Comparison of ENCODE assay signal across 29 cellular contexts in the genomic region with DNA sequence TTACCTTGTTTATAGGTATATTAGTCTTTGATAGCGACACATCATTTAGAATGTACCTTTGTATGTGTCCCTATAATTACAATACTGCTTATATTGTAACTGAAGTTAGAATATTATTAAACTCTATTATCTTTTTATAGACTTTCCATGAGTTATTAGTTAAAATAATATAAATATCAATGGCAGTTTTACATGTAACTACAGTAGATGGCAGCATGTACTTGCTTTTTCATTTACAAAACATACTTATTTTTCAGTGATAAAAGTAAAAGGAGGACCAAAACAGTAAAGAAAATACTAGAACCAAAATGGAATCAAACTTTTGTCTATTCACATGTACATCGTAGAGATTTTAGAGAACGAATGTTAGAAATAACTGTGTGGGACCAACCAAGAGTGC.
DNase-seq lines count a peak whose midpoint lies in the region; ATAC-seq and TF ChIP-seq lines count a peak whose summit lies in the region.
"Had no signal": no experiment of that assay in that cellular context is flagged by ENCODE, and none has a peak within 500 bp of the region (broad histone marks: within the 10 kb centered on the region; RNA-seq: fewer than 3 reads in every experiment).

No MANE protein-coding gene starts in this region.

- ATAC-seq in RWPE2 (ENCODE audit: low read depth) (no peak), GM18868 (IDR thresholded peaks at IDR 0.05; ENCODE audit: unreplicated experiment) (no peak), HG02588 (IDR thresholded peaks at IDR 0.05; ENCODE audit: unreplicated experiment) (no peak), gastroesophageal sphincter (no peak)
- ATAC-seq: activated CD4-positive, CD25-positive, alpha-beta regulatory T cell treated with anti-CD3 and anti-CD28 coated beads, Interleukin-2, amount 50 U/mL, for 24 hours; activated CD8-positive, alpha-beta memory T cell treated with anti-CD3 and anti-CD28 coated beads, Interleukin-2, amount 10 ng/mL, durations not matched to agents 7 days and 5 days; body of pancreas; left ventricle myocardium superior; right cardiac atrium; stimulated activated naive CD8-positive, alpha-beta T cell treated with anti-CD3 and anti-CD28 coated beads, Interleukin-15, amount 100 ng/mL, for 72 hours; T-helper 17 cell had no signal

- no peak overlapping the region for H3K4me2 ChIP-seq in GM23248 (ENCODE audit: unreplicated experiment)

- H3K9ac ChIP-seq in GM23248: no peak overlapping the region

- peak; percentile 2 for DNase-seq in ACHN
- DNase-seq in GM23248: peak; percentile 23
- no peak for DNase-seq in RWPE2 (ENCODE audit: low spot score)
- DNase-seq in fibroblast of the aortic adventitia (ENCODE audit: low read depth): peak; percentile 10
- DNase-seq in Peyer's patch: no peak
- DNase-seq: activated CD4-positive, alpha-beta T cell treated with anti-CD3 and anti-CD28 coated beads, Interleukin-2, amount 50 U/mL, for 4 hours; activated CD8-positive, alpha-beta memory T cell treated with anti-CD3 and anti-CD28 coated beads, Interleukin-2, amount 10 ng/mL, durations not matched to agents 7 days and 5 days; activated gamma-delta T cell treated with Interleukin-2 at 50 U/mL for 16 hours; activated T-cell treated with anti-CD3 and anti-CD28 coated beads, Interleukin-2, amount 50 U/mL, for 48 hours; BE2C; body of pancreas; CD8-positive, alpha-beta memory T cell; cerebellar nuclear complex; glutamatergic neuron; Kasumi-1; left ventricle myocardium superior; mesendoderm; NCI-H82; right cardiac atrium; stimulated activated CD8-positive, alpha-beta memory T cell treated with anti-CD3 and anti-CD28 coated beads, Interleukin-4, amount 100 ng/mL, for 48 hours; stimulated activated naive CD8-positive, alpha-beta T cell treated with anti-CD3 and anti-CD28 coated beads, Interleukin-15, amount 100 ng/mL, for 72 hours; T-helper 17 cell; uterus had no signal

- no peaks in the 10 kb centered on the region for H3K79me2 ChIP-seq in GM23248 (ENCODE audit: insufficient read depth)

- H3K4me1 ChIP-seq in GM23248 (ENCODE audit: insufficient read depth) (no peaks in the 10 kb centered on the region), RWPE2 (ENCODE audit: insufficient read depth, poor library complexity, severe bottlenecking) (no peaks in the 10 kb centered on the region), Peyer's patch (no peaks in the 10 kb centered on the region), gastroesophageal sphincter (no peaks in the 10 kb centered on the region)
- H3K4me1 ChIP-seq: BE2C, body of pancreas, uterus had no signal

- TF ChIP-seq CTCF in RWPE2 (IDR thresholded peaks at IDR 0.05; ENCODE audit: poor library complexity, severe bottlenecking): peak; percentile 19
- TF ChIP-seq CTCF in fibroblast of the aortic adventitia (IDR thresholded peaks at IDR 0.05; ENCODE audit: insufficient read depth, low read length): no peak
- no peak for TF ChIP-seq CTCF in Peyer's patch (IDR thresholded peaks at IDR 0.05)
- no peak for TF ChIP-seq CTCF in gastroesophageal sphincter (IDR thresholded peaks at IDR 0.05)

- no peak for TF ChIP-seq EP300 in gastroesophageal sphincter (IDR thresholded peaks at IDR 0.05)

- in situ Hi-C loops in ACHN (cut with HindIII; ENCODE audit: low pct_ligation_motif_present, low pct_unique_long_range_greater_than_20kb, low sequenced_read_pairs) (no loop called here), GM23248 (cut with MboI) (loop anchor here (25.0 kb wide), 1 partner anchor 337 kb away; no protein-coding TSS in a partner anchor)

- no peaks in the 10 kb centered on the region for H4K20me1 ChIP-seq in GM23248 (ENCODE audit: insufficient read depth)

- H3K36me3 ChIP-seq in GM23248 (ENCODE audit: low read depth) (no peaks in the 10 kb centered on the region), RWPE2 (ENCODE audit: low read depth) (no peaks in the 10 kb centered on the region), Peyer's patch (no peaks in the 10 kb centered on the region), gastroesophageal sphincter (no peaks in the 10 kb centered on the region)
- H3K36me3 ChIP-seq: BE2C, thoracic aorta, uterus had no signal

- no peaks in the 10 kb centered on the region for H3K9me2 ChIP-seq in GM23248 (ENCODE audit: insufficient read depth)

- 70 to 72% methylated on average over 3 of the region's 3 CpGs for WGBS in GM23248 (ENCODE audit: low coverage in 1 of 2, low lambda C conversion rate in 2 of 2, missing lambda C conversion rate in 2 of 2), 2 experiments
- WGBS in gastroesophageal sphincter (ENCODE audit: low coverage in 1 of 2), 2 donors: 84 to 93% methylated on average over 3 of the region's 3 CpGs

- H2AFZ ChIP-seq in GM23248: no peak overlapping the region

- no peaks in the 10 kb centered on the region for H3F3A ChIP-seq in GM23248 (ENCODE audit: insufficient read depth)

- H3K27ac ChIP-seq in GM23248: no peak overlapping the region
- no peak overlapping the region for H3K27ac ChIP-seq in RWPE2 (ENCODE audit: poor library complexity, severe bottlenecking)
- no peak overlapping the region for H3K27ac ChIP-seq in Peyer's patch
- H3K27ac ChIP-seq in gastroesophageal sphincter: no peak overlapping the region
- H3K27ac ChIP-seq: body of pancreas, RWPE1, thoracic aorta, uterus had no signal

- H3K27me3 ChIP-seq in GM23248 (replicated peaks; ENCODE audit: insufficient read depth) (no peaks in the 10 kb centered on the region), RWPE2 (ENCODE audit: insufficient read depth, poor library complexity, severe bottlenecking) (no peaks in the 10 kb centered on the region), Peyer's patch (no peaks in the 10 kb centered on the region), gastroesophageal sphincter (no peaks in the 10 kb centered on the region)
- H3K27me3 ChIP-seq: BE2C, body of pancreas, uterus had no signal

- H3K4me3 ChIP-seq in GM23248 (no peak overlapping the region), RWPE2 (ENCODE audit: severe bottlenecking) (no peak overlapping the region), fibroblast of the aortic adventitia (ENCODE audit: low read depth, low read length) (no peak overlapping the region), Peyer's patch (no peak overlapping the region), gastroesophageal sphincter (no peak overlapping the region)
- H3K4me3 ChIP-seq: body of pancreas, thoracic aorta, uterus had no signal

- no peak for TF ChIP-seq POLR2A in Peyer's patch (IDR thresholded peaks at IDR 0.05)
- no peak for TF ChIP-seq POLR2A in gastroesophageal sphincter (IDR thresholded peaks at IDR 0.05)

- H3K9me3 ChIP-seq in GM23248 (ENCODE audit: low read depth): no peaks in the 10 kb centered on the region
- H3K9me3 ChIP-seq in RWPE2 (ENCODE audit: severe bottlenecking): no peaks in the 10 kb centered on the region
- H3K9me3 ChIP-seq in Peyer's patch: no peaks in the 10 kb centered on the region
- H3K9me3 ChIP-seq in gastroesophageal sphincter: no peaks in the 10 kb centered on the region
- H3K9me3 ChIP-seq: BE2C, body of pancreas, thoracic aorta, uterus had no signal

Comparison
In these comparisons a context has a peak if more than half of its experiments do, and no peak if none do; other contexts are left out.
1. DNase-seq: peak in ACHN (single experiment), GM23248 (single experiment) and fibroblast of the aortic adventitia (single experiment); none in RWPE2 (single experiment) and Peyer's patch (0 of 3).